ENCODE assay signal across 24 cellular contexts in the genomic region with DNA sequence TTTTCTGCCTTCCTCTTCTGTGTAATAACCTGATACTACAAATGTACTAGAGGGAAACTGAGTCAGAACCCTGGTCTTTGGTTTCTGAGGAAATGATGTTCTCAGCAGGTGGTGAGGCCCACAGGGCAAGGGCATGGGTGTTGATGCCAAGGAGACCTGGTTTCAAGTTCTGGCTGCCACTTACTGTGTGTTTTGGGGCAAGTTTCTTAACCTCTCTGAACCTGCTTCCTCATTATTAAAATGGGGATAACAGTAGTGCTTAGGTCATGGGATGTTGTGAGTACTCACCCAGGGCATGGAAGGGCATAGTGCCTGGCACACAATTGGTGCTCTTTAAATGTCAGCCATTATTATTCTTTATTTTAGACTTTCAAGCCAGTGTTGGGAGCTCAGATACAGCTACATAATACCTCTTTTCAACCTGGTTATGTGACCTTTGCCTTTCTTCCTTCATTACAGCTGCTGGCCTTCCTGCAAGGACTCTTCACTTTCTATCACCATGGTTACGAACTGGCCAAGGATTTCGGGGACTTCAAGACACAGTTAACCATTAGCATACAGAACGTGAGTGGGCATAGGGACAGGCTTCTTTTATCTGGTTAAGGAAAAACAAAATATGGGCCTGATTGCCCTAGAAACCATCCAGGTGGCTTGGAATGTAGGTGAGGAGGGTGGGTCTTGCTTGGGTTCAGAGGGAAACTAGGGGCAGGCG.
DNase-seq lines count a peak whose midpoint lies in the region; ATAC-seq and TF ChIP-seq lines count a peak whose summit lies in the region.
"Had no signal": no experiment of that assay in that cellular context is flagged by ENCODE, and none has a peak within 500 bp of the region (broad histone marks: within the 10 kb centered on the region; RNA-seq: fewer than 3 reads in every experiment).

No MANE protein-coding gene starts in this region.

- POLR2A ChIA-PET in IMR-90 (lab: Charles Lee; ENCODE audit: unreplicated experiment), result no interaction called here

- WGBS in IMR-90 (ENCODE audit: extremely low coverage in 2 of 2, insufficient read length in 1 of 2), 2 experiments, result no CpG with 5 or more reads among the region's 4 CpGs
- no CpG with 5 or more reads among the region's 4 CpGs for WGBS in neuronal stem cell (ENCODE audit: extremely low coverage in 2 of 2, insufficient read length in 2 of 2, insufficient replicate concordance in 1 of 2), 2 donors

- TF ChIP-seq RAD21 in IMR-90 (IDR thresholded peaks at IDR 0.05; ENCODE audit: low read length), result no peak

- ATAC-seq in IMR-90 (ENCODE audit: low read depth), result no peak
- no peak for ATAC-seq in GM18867 (IDR thresholded peaks at IDR 0.05; ENCODE audit: unreplicated experiment)
- ATAC-seq: activated CD8-positive, alpha-beta T cell treated with anti-CD3 and anti-CD28 coated beads for 36 hours; sciatic nerve; stimulated activated memory B cell treated with anti-CD40 and anti-IgM and Interleukin-4, amounts not matched to agents 10 μg/mL and 1 μg/mL and 100 μg/mL, for 72 hours had no signal

- no peak for TF ChIP-seq CTCF in CD14-positive monocyte (IDR thresholded peaks at IDR 0.05)
- TF ChIP-seq CTCF in IMR-90 (conservative IDR thresholded peaks at IDR 0.05; ENCODE audit: low read depth, low read length), result no peak
- no peak for TF ChIP-seq CTCF in endothelial cell (IDR thresholded peaks at IDR 0.05; ENCODE audit: unreplicated experiment)
- TF ChIP-seq CTCF in Peyer's patch (IDR thresholded peaks at IDR 0.05), result no peak

- H3K9ac ChIP-seq in IMR-90 (ENCODE audit: low read depth, low read length) (no peak overlapping the region), neuronal stem cell (ENCODE audit: low read depth, low read length, poor library complexity) (no peak overlapping the region)

- H2BK5ac ChIP-seq in IMR-90 (ENCODE audit: low read depth, low read length, poor library complexity, severe bottlenecking) (no peak overlapping the region), neuronal stem cell (ENCODE audit: low read length) (no peak overlapping the region)

- H2BK15ac ChIP-seq in IMR-90 (ENCODE audit: low read depth, low read length), result peak overlapping the region; percentile 18; the same call in 1 of the 3 replicates
- H2BK15ac ChIP-seq in neuronal stem cell (ENCODE audit: low read length), result no peak overlapping the region

- peak overlapping the region; percentile 45 for H4K5ac ChIP-seq in IMR-90 (ENCODE audit: low read depth, low read length)

- CTCF ChIA-PET in IMR-90 (lab: Yijun Ruan, JAX), result interaction anchor here (1.1 kb wide), 1 partner anchor 13 kb away, joined by 3 read pairs; no protein-coding TSS in a partner anchor

- H3K9me3 ChIP-seq in IMR-90 (ENCODE audit: control insufficient read depth, insufficient read depth, low read length) (no peaks in the 10 kb centered on the region), neuronal stem cell (replicated peaks in 1 of 2; ENCODE audit: control insufficient read depth in 2 of 2, insufficient read depth in 1 of 2, low read depth in 1 of 2, low read length in 2 of 2) (no peaks in the 10 kb centered on the region), Peyer's patch (no peaks in the 10 kb centered on the region)

- no peaks in the 10 kb centered on the region; the same call in 1 of the 2 replicates for H3K27me3 ChIP-seq in IMR-90 (ENCODE audit: control insufficient read depth, insufficient read depth, low read length)
- no peaks in the 10 kb centered on the region for H3K27me3 ChIP-seq in neuronal stem cell (ENCODE audit: control insufficient read depth in 3 of 3, insufficient read depth in 3 of 3, low read depth in 1 of 3, low read length in 3 of 3)
- H3K27me3 ChIP-seq in Peyer's patch, result no peaks in the 10 kb centered on the region
- H3K27me3 ChIP-seq: dorsolateral prefrontal cortex, foreskin keratinocyte had no signal

- H3K4me1 ChIP-seq in IMR-90 (ENCODE audit: control insufficient read depth, insufficient read depth, low read length), result peaks cover 9% of the 10 kb centered on the region
- H3K4me1 ChIP-seq in neuronal stem cell (ENCODE audit: control insufficient read depth in 2 of 2, insufficient read depth in 1 of 2, low read depth in 1 of 2, low read length in 2 of 2), result peaks cover 18 to 23% of the 10 kb centered on the region in 2 donors
- no peaks in the 10 kb centered on the region for H3K4me1 ChIP-seq in Peyer's patch

- H3K14ac ChIP-seq in IMR-90 (replicated peaks; ENCODE audit: low read depth, low read length) (peak overlapping the region; percentile 53), neuronal stem cell (ENCODE audit: low read length) (no peak overlapping the region)

- no peak overlapping the region for H2AFZ ChIP-seq in IMR-90 (replicated peaks; ENCODE audit: low read length, poor library complexity)
- peak overlapping the region; percentile 41 for H2AFZ ChIP-seq in neuronal stem cell (ENCODE audit: low read length)

- H3K36me3 ChIP-seq in IMR-90 (ENCODE audit: control insufficient read depth, insufficient read depth, low read length) (no peaks in the 10 kb centered on the region), neuronal stem cell (replicated peaks in 1 of 2; ENCODE audit: control insufficient read depth in 2 of 2, insufficient read depth in 2 of 2, low read length in 2 of 2) (peaks cover 2 to 6% of the 10 kb centered on the region in 2 donors), Peyer's patch (peaks cover 0 to 53% (median 0%) of the 10 kb centered on the region in 3 donors)

- H3K79me1 ChIP-seq in IMR-90 (ENCODE audit: low read depth in 1 of 2, low read length in 2 of 2), result no peaks in the 10 kb centered on the region; a peak in 1 of 4 replicates
- H3K79me1 ChIP-seq in neuronal stem cell (ENCODE audit: low read depth, low read length), result no peaks in the 10 kb centered on the region

- H3K36me3 Mint-ChIP-seq in CD14-positive monocyte, result peaks cover 84 to 87% of the 10 kb centered on the region in 2 donors
- H3K36me3 Mint-ChIP-seq in endothelial cell (ENCODE audit: low read depth, unreplicated experiment), result peaks cover 49% of the 10 kb centered on the region

- dilution Hi-C loops in IMR-90 (cut with HindIII; ENCODE audit: low sequenced_read_pairs, unreplicated experiment), result no loop called here

- no peak overlapping the region for H2BK12ac ChIP-seq in neuronal stem cell (ENCODE audit: low read length)

- peak overlapping the region; percentile 49 for H3K4ac ChIP-seq in IMR-90 (ENCODE audit: low read depth, low read length)
- H3K4ac ChIP-seq in neuronal stem cell (ENCODE audit: low read length), result no peak overlapping the region

- no peaks in the 10 kb centered on the region for H4K20me1 ChIP-seq in IMR-90 (ENCODE audit: insufficient read depth, low read length)

- no peak for DNase-seq in CD14-positive monocyte (ENCODE audit: low spot score)
- DNase-seq in IMR-90, result no peak
- no peak for DNase-seq in endothelial cell (ENCODE audit: low spot score)
- DNase-seq in neuronal stem cell (ENCODE audit: low spot score), result no peak
- no peak for DNase-seq in T-helper 9 cell
- DNase-seq in Peyer's patch, result no peak
- DNase-seq in RPMI8226, result no peak
- DNase-seq: activated CD4-positive, CD25-positive, alpha-beta regulatory T cell; activated CD8-positive, alpha-beta T cell treated with anti-CD3 and anti-CD28 coated beads for 36 hours; activated naive CD4-positive, alpha-beta T cell; CD4-positive, CD25-positive, alpha-beta regulatory T cell; central memory CD4-positive, alpha-beta T cell; DMS153; dorsolateral prefrontal cortex; GDM1; NCI-H1092; NCI-H2029 treated with DMSO at 0.1 percent for 48 hours; NCI-H510A had no signal

- H3K9me1 ChIP-seq in IMR-90 (ENCODE audit: insufficient read depth, low read length), result peaks cover 7% of the 10 kb centered on the region

- H4K8ac ChIP-seq in IMR-90 (ENCODE audit: low read depth in 2 of 2, low read length in 2 of 2) (peak overlapping the region in 1 of 2 experiments; percentile 30; a peak in 1 of 4 replicates), neuronal stem cell (ENCODE audit: low read depth, low read length) (no peak overlapping the region)

- H3K27me3 Mint-ChIP-seq in CD14-positive monocyte (ENCODE audit: low read depth in 3 of 3) (no peaks in the 10 kb centered on the region), endothelial cell (ENCODE audit: unreplicated experiment) (peaks cover 6% of the 10 kb centered on the region)
- H3K27me3 Mint-ChIP-seq: activated CD8-positive, alpha-beta T cell treated with anti-CD3 and anti-CD28 coated beads for 36 hours; CD4-positive, CD25-positive, alpha-beta regulatory T cell; stimulated activated memory B cell treated with anti-CD40 and anti-IgM and Interleukin-4, amounts not matched to agents 10 μg/mL and 1 μg/mL and 100 μg/mL, for 72 hours had no signal

- no peak overlapping the region for H3K56ac ChIP-seq in IMR-90 (ENCODE audit: extremely low read depth, insufficient read depth, low read length)

- H2BK20ac ChIP-seq in IMR-90 (ENCODE audit: low read depth, low read length), result peak overlapping the region; percentile 73

- in situ Hi-C loops in IMR-90 (cut with MboI; ENCODE audit: low sequenced_read_pairs), result loop anchor here (25.0 kb wide), 1 partner anchor 1261 kb away; the partner anchor contains the start of genes KCTD16 and YIPF5

- H2BK120ac ChIP-seq in IMR-90 (ENCODE audit: low read depth, low read length) (peak overlapping the region; percentile 68), neuronal stem cell (ENCODE audit: low read depth, low read length) (no peak overlapping the region)

- no TSS peak for BruUV-seq in IMR-90 (replicated peaks; lab: Mats Ljungman, UMichigan)

- H4K91ac ChIP-seq in IMR-90 (ENCODE audit: insufficient read depth, low read depth, low read length) (peak overlapping the region; percentile 53), neuronal stem cell (ENCODE audit: low read depth, low read length, poor library complexity) (no peak overlapping the region)

- peak overlapping the region; percentile 58; the same call in 1 of the 2 replicates for H3K18ac ChIP-seq in IMR-90 (ENCODE audit: low read depth, low read length)
- H3K18ac ChIP-seq in neuronal stem cell (ENCODE audit: low read length), result no peak overlapping the region

- H3K27ac ChIP-seq in IMR-90 (ENCODE audit: insufficient read depth, low read length) (peak overlapping the region; percentile 27; the same call in 1 of the 2 replicates), neuronal stem cell (replicated peaks; ENCODE audit: low read length) (peak overlapping the region; percentile 28), Peyer's patch (no peak overlapping the region)
- H3K27ac ChIP-seq: dorsolateral prefrontal cortex, foreskin keratinocyte, RWPE1 had no signal

- H3K23ac ChIP-seq in IMR-90 (ENCODE audit: low read depth, low read length) (peak overlapping the region; percentile 31; the same call in 1 of the 2 replicates), neuronal stem cell (ENCODE audit: low read depth, low read length, poor library complexity) (no peak overlapping the region)

- H3K4me3 Mint-ChIP-seq in CD14-positive monocyte (no peak overlapping the region), endothelial cell (ENCODE audit: unreplicated experiment) (no peak overlapping the region)
- H3K4me3 Mint-ChIP-seq: activated CD8-positive, alpha-beta T cell treated with anti-CD3 and anti-CD28 coated beads for 36 hours; CD4-positive, CD25-positive, alpha-beta regulatory T cell; mesothelial cell of epicardium; stimulated activated memory B cell treated with anti-CD40 and anti-IgM and Interleukin-4, amounts not matched to agents 10 μg/mL and 1 μg/mL and 100 μg/mL, for 72 hours had no signal

- H2AK5ac ChIP-seq in IMR-90 (ENCODE audit: low read depth, low read length) (peak overlapping the region; percentile 69), neuronal stem cell (ENCODE audit: low read depth, low read length) (peak overlapping the region; percentile 31)

- no peak for TF ChIP-seq POLR2A in IMR-90 (IDR thresholded peaks at IDR 0.05; ENCODE audit: low read depth, low read length)
- TF ChIP-seq POLR2A in Peyer's patch (IDR thresholded peaks at IDR 0.05), result no peak

- no peak overlapping the region for H3K4me3 ChIP-seq in IMR-90 (ENCODE audit: insufficient read depth, low read depth, low read length)
- no peak overlapping the region for H3K4me3 ChIP-seq in neuronal stem cell (ENCODE audit: low read length in 2 of 2)
- H3K4me3 ChIP-seq in Peyer's patch, result no peak overlapping the region
- H3K4me3 ChIP-seq: dorsolateral prefrontal cortex had no signal

- H3K4me2 ChIP-seq in IMR-90 (ENCODE audit: low read depth, low read length), result peak overlapping the region; percentile 9
- no peak overlapping the region for H3K4me2 ChIP-seq in neuronal stem cell (ENCODE audit: insufficient read depth, low read length, poor library complexity, severe bottlenecking)

- H3K27ac Mint-ChIP-seq in CD14-positive monocyte (peak overlapping the region; percentile 46 to 85 (median 77)), endothelial cell (ENCODE audit: unreplicated experiment) (peak overlapping the region; percentile 24)
- H3K27ac Mint-ChIP-seq: activated CD8-positive, alpha-beta T cell treated with anti-CD3 and anti-CD28 coated beads for 36 hours; CD4-positive, CD25-positive, alpha-beta regulatory T cell; stimulated activated memory B cell treated with anti-CD40 and anti-IgM and Interleukin-4, amounts not matched to agents 10 μg/mL and 1 μg/mL and 100 μg/mL, for 72 hours had no signal

- H3K4me1 Mint-ChIP-seq in CD14-positive monocyte, result peaks cover 25% of the 10 kb centered on the region
- H3K4me1 Mint-ChIP-seq in endothelial cell (ENCODE audit: unreplicated experiment), result peaks cover 39% of the 10 kb centered on the region
- H3K4me1 Mint-ChIP-seq: CD4-positive, CD25-positive, alpha-beta regulatory T cell; stimulated activated memory B cell treated with anti-CD40 and anti-IgM and Interleukin-4, amounts not matched to agents 10 μg/mL and 1 μg/mL and 100 μg/mL, for 72 hours had no signal

- intact Hi-C loops in CD14-positive monocyte (cut with micrococcal nuclease), result no loop called here
- intact Hi-C loops in IMR-90 (cut with micrococcal nuclease), result no loop called here

- H3K9me3 Mint-ChIP-seq in CD14-positive monocyte (peaks cover 0 to 1% (median 0%) of the 10 kb centered on the region in 7 donors), endothelial cell (ENCODE audit: unreplicated experiment) (no peaks in the 10 kb centered on the region)
- H3K9me3 Mint-ChIP-seq: activated CD8-positive, alpha-beta T cell treated with anti-CD3 and anti-CD28 coated beads for 36 hours; CD4-positive, CD25-positive, alpha-beta regulatory T cell; mesothelial cell of epicardium; stimulated activated memory B cell treated with anti-CD40 and anti-IgM and Interleukin-4, amounts not matched to agents 10 μg/mL and 1 μg/mL and 100 μg/mL, for 72 hours had no signal

- peak overlapping the region; percentile 2 for H2AK9ac ChIP-seq in IMR-90 (replicated peaks; ENCODE audit: low read depth, low read length, poor library complexity)

Comparison
In these comparisons a context has a peak if more than half of its experiments do, and no peak if none do; other contexts are left out.
1. H3K27ac ChIP-seq: peak in IMR-90 (single experiment) and neuronal stem cell (single experiment); none in Peyer's patch (0 of 4).